In genomic region chr17:58060596-58061191, GRCh38 we compare ENCODE assay signal across 12 cellular contexts. TPM values are rescaled to one million over a fixed set of nuclear protein-coding genes. Genes with fewer than 3 reads are reported as not detected.
A peak's percentile ranks its signal among the peaks of the same experiment; 100 is the strongest.
DNase-seq lines count a peak whose midpoint lies in the region; ATAC-seq and TF ChIP-seq lines count a peak whose summit lies in the region.
"Had no signal": no experiment of that assay in that cellular context is flagged by ENCODE, and none has a peak within 500 bp of the region (broad histone marks: within the 10 kb centered on the region; RNA-seq: fewer than 3 reads in every experiment).

No MANE protein-coding gene starts in this region.

- peaks cover 28% of the 10 kb centered on the region for H3K4me1 ChIP-seq in left ventricle myocardium inferior
- peaks cover 0 to 4% (median 0%) of the 10 kb centered on the region in 6 donors for H3K4me1 ChIP-seq in spleen
- H3K4me1 ChIP-seq in effector memory CD4-positive, alpha-beta T cell (ENCODE audit: control insufficient read depth, insufficient read depth, low read length, poor library complexity, severe bottlenecking): no peaks in the 10 kb centered on the region
- H3K4me1 ChIP-seq: ascending aorta, gastrocnemius medialis had no signal

- CTCF ChIA-PET in activated CD8-positive, alpha-beta T cell treated with anti-CD3 and anti-CD28 coated beads, Interleukin-2, amount 10 ng/mL, durations not matched to agents 7 days and 5 days (lab: Charles Lee): interaction anchor here (1.0 kb wide), 1 partner anchor 52 kb away, joined by 3 read pairs; no protein-coding TSS in a partner anchor

- H3K9me3 ChIP-seq in MG63: no peaks in the 10 kb centered on the region
- no peaks in the 10 kb centered on the region for H3K9me3 ChIP-seq in left ventricle myocardium inferior (replicated peaks)
- H3K9me3 ChIP-seq in spleen: no peaks in the 10 kb centered on the region
- H3K9me3 ChIP-seq in effector memory CD4-positive, alpha-beta T cell (ENCODE audit: control insufficient read depth, low read length): no peaks in the 10 kb centered on the region
- H3K9me3 ChIP-seq: ascending aorta, gastrocnemius medialis had no signal

- intact Hi-C loops in left ventricle myocardium inferior (cut with micrococcal nuclease): no loop called here
- intact Hi-C loops in spleen (cut with DNase I; ENCODE audit: low total_unique reads): no loop called here

- H3K4me3 Mint-ChIP-seq in activated CD8-positive, alpha-beta T cell treated with anti-CD3 and anti-CD28 coated beads, Interleukin-2, amount 10 ng/mL, durations not matched to agents 7 days and 5 days: no peak overlapping the region

- no peak for ATAC-seq in activated CD8-positive, alpha-beta T cell treated with anti-CD3 and anti-CD28 coated beads, Interleukin-2, amount 10 ng/mL, durations not matched to agents 7 days and 5 days
- ATAC-seq: gastrocnemius medialis had no signal

- TF ChIP-seq CTCF in left ventricle myocardium inferior (IDR thresholded peaks at IDR 0.05; ENCODE audit: borderline replicate concordance) (no peak), spleen (IDR thresholded peaks at IDR 0.05 in 8 of 11, conservative IDR thresholded peaks at IDR 0.05 in 3 of 11) (no peak)

- no peaks in the 10 kb centered on the region for H3K36me3 Mint-ChIP-seq in activated CD8-positive, alpha-beta T cell treated with anti-CD3 and anti-CD28 coated beads, Interleukin-2, amount 10 ng/mL, durations not matched to agents 7 days and 5 days (ENCODE audit: low read depth)

- no peaks in the 10 kb centered on the region for H3K36me3 ChIP-seq in MG63
- H3K36me3 ChIP-seq in left ventricle myocardium inferior: no peaks in the 10 kb centered on the region
- no peaks in the 10 kb centered on the region for H3K36me3 ChIP-seq in spleen
- H3K36me3 ChIP-seq in effector memory CD4-positive, alpha-beta T cell (ENCODE audit: control insufficient read depth, insufficient read depth, low read length): no peaks in the 10 kb centered on the region
- H3K36me3 ChIP-seq: ascending aorta, gastrocnemius medialis had no signal

- H3K4me3 ChIP-seq in MG63 (no peak overlapping the region), left ventricle myocardium inferior (no peak overlapping the region), spleen (no peak overlapping the region)
- no peak overlapping the region for H3K4me3 ChIP-seq in effector memory CD4-positive, alpha-beta T cell (ENCODE audit: insufficient read depth, low read depth, low read length, poor library complexity, severe bottlenecking)
- H3K4me3 ChIP-seq: ascending aorta, gastrocnemius medialis had no signal

- WGBS in spleen, 5 donors: 39 to 65% (median 57%) methylated on average over 9 of the region's 9 CpGs

- no peak for TF ChIP-seq POLR2A in spleen (IDR thresholded peaks at IDR 0.05)

- no peaks in the 10 kb centered on the region for H3K9me3 Mint-ChIP-seq in activated CD8-positive, alpha-beta T cell treated with anti-CD3 and anti-CD28 coated beads, Interleukin-2, amount 10 ng/mL, durations not matched to agents 7 days and 5 days (ENCODE audit: insufficient read depth)

- H3K27ac Mint-ChIP-seq in activated CD8-positive, alpha-beta T cell treated with anti-CD3 and anti-CD28 coated beads, Interleukin-2, amount 10 ng/mL, durations not matched to agents 7 days and 5 days: no peak overlapping the region

- peaks cover 2% of the 10 kb centered on the region for H3K4me1 Mint-ChIP-seq in activated CD8-positive, alpha-beta T cell treated with anti-CD3 and anti-CD28 coated beads, Interleukin-2, amount 10 ng/mL, durations not matched to agents 7 days and 5 days (ENCODE audit: low read depth)

- H3K27me3 ChIP-seq in MG63 (no peaks in the 10 kb centered on the region), left ventricle myocardium inferior (ENCODE audit: low read depth) (no peaks in the 10 kb centered on the region), spleen (replicated peaks in 1 of 7) (no peaks in the 10 kb centered on the region)
- H3K27me3 ChIP-seq in effector memory CD4-positive, alpha-beta T cell (replicated peaks; ENCODE audit: control insufficient read depth, insufficient read depth, low read length, poor library complexity, severe bottlenecking): no peaks in the 10 kb centered on the region
- H3K27me3 ChIP-seq: ascending aorta, gastrocnemius medialis had no signal

- DNase-seq in MG63: peak; percentile 84
- peak in 44 of 58 donors; percentile 8 to 73 (median 40) for DNase-seq in anterior cingulate cortex (lab: John Stamatoyannopoulos, UW)
- peak; percentile 72 for DNase-seq in left ventricle myocardium inferior
- DNase-seq in spleen: peak; percentile 61
- no peak for DNase-seq in Kasumi-1 (lab: John Stamatoyannopoulos, UW)
- DNase-seq in activated CD8-positive, alpha-beta T cell treated with anti-CD3 and anti-CD28 coated beads, Interleukin-2, amount 10 ng/mL, durations not matched to agents 7 days and 5 days: no peak
- DNase-seq in MV-4-11 (lab: John Stamatoyannopoulos, UW): no peak
- no peak for DNase-seq in effector memory CD4-positive, alpha-beta T cell
- DNase-seq: DMS53, gastrocnemius medialis, SIG-M5 had no signal

- H3K27ac ChIP-seq in left ventricle myocardium inferior (replicated peaks) (peak overlapping the region; percentile 22), spleen (no peak overlapping the region)
- no peak overlapping the region for H3K27ac ChIP-seq in effector memory CD4-positive, alpha-beta T cell (ENCODE audit: insufficient read depth, low read length, poor library complexity, severe bottlenecking)
- H3K27ac ChIP-seq: ascending aorta, gastrocnemius medialis had no signal

- POLR2A ChIA-PET in activated CD8-positive, alpha-beta T cell treated with anti-CD3 and anti-CD28 coated beads, Interleukin-2, amount 10 ng/mL, durations not matched to agents 7 days and 5 days (lab: Charles Lee): no interaction called here

- peaks cover 3% of the 10 kb centered on the region for H3K27me3 Mint-ChIP-seq in activated CD8-positive, alpha-beta T cell treated with anti-CD3 and anti-CD28 coated beads, Interleukin-2, amount 10 ng/mL, durations not matched to agents 7 days and 5 days (ENCODE audit: low read depth)

RNA-seq across cellular contexts. Expression of gene DYNLL2, which starts 22.5 kb away (rescaled TPM):
- total RNA-seq in MG63 (2014; rRNA removed; shearing (Covaris generic); ENCODE audit: low replicate concordance): 10.2 and 12.8 TPM in 2 replicates
- total RNA-seq in left ventricle myocardium inferior (93.5 TPM), spleen (10 to 100 TPM; 19.4 to 29.7 (median 23.1) TPM)
- 10 to 100 TPM in 2 of 3 donors, 1 to 10 TPM in 1; 9.9 to 26.3 (median 11.1) TPM for polyA plus RNA-seq in spleen
- total RNA-seq in activated CD8-positive, alpha-beta T cell treated with anti-CD3 and anti-CD28 coated beads, Interleukin-2, amount 10 ng/mL, durations not matched to agents 7 days and 5 days: 10 to 100 TPM; 30.9 to 31.7 TPM

RNA-seq across cellular contexts. Expression of gene SRSF1, which starts 53.6 kb away (rescaled TPM):
- 402 and 601 TPM in 2 replicates for total RNA-seq in MG63 (2014; rRNA removed; shearing (Covaris generic); ENCODE audit: low replicate concordance)
- total RNA-seq in left ventricle myocardium inferior (92.4 TPM), spleen (100 to 1,000 TPM; 165 to 213 (median 174) TPM)
- polyA plus RNA-seq in spleen: 10 to 100 TPM; 65.8 to 90.4 (median 88.2) TPM
- 100 to 1,000 TPM; 382 to 383 TPM for total RNA-seq in activated CD8-positive, alpha-beta T cell treated with anti-CD3 and anti-CD28 coated beads, Interleukin-2, amount 10 ng/mL, durations not matched to agents 7 days and 5 days

Comparison
In these comparisons a context has a peak if more than half of its experiments do, and no peak if none do; other contexts are left out.
1. DNase-seq: peak in MG63 (single experiment), anterior cingulate cortex (44 of 58), left ventricle myocardium inferior (single experiment) and spleen (single experiment); none in Kasumi-1 (0 of 2), activated CD8-positive, alpha-beta T cell treated with anti-CD3 and anti-CD28 coated beads, Interleukin-2, amount 10 ng/mL, durations not matched to agents 7 days and 5 days (single experiment), MV-4-11 (single experiment) and effector memory CD4-positive, alpha-beta T cell (0 of 3).